In the genomic region with DNA sequence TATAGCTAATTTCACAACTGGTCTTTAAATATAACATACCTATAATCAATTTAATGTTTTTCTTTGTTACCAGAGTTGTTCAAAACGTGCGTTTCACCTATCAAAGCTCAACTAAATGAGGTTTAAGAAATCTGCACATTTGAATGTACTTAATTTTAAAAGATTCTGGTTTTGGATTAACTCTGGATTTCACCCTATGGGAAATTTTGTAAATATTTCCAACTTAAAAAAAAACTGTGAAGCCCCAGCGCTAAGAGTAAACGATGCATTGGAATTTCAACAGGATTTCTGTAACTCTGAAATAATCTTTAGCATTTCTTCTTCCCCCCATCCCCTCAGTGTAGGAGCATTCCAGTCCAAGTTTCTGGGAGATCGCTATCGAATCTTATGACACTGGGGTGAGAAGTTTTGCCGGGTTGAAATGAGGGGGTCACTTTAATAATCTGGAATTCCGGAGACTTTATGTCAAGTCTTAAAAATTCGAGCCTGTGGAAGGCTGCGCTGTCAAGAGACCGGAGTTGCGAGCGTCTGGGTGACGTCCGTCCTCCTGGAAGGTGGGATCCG, we compare ENCODE assay signal across 8 cellular contexts. TPM values are rescaled to one million over a fixed set of nuclear protein-coding genes. Genes with fewer than 3 reads are reported as not detected.
A peak's percentile ranks its signal among the peaks of the same experiment; 100 is the strongest.
DNase-seq lines count a peak whose midpoint lies in the region; ATAC-seq and TF ChIP-seq lines count a peak whose summit lies in the region.

No MANE protein-coding gene starts in this region.

- H3K36me3 ChIP-seq in iPS-20b (ENCODE audit: insufficient read depth, low read depth, low read length) (no peaks in the 10 kb centered on the region), stomach (no peaks in the 10 kb centered on the region)

- H3K9me3 ChIP-seq in iPS-20b (ENCODE audit: insufficient read depth, low read depth, low read length) (no peaks in the 10 kb centered on the region), stomach (no peaks in the 10 kb centered on the region)

- DNase-seq in DMS79 treated with DMSO at 0.1 percent for 48 hours (lab: John Stamatoyannopoulos, UW): peak; percentile 55
- no peak for DNase-seq in DMS79 (lab: John Stamatoyannopoulos, UW)
- no peak for DNase-seq in stomach
- DNase-seq in activated CD4-positive, CD25-positive, alpha-beta regulatory T cell (lab: John Stamatoyannopoulos, UW): no peak

- WGBS in stomach, 5 donors: 2 to 4% (median 2%) methylated on average over 11 to 16 of the region's 16 CpGs

- H3K27me3 Mint-ChIP-seq in activated naive CD8-positive, alpha-beta T cell: peaks cover 2% of the 10 kb centered on the region

- peak overlapping the region; percentile 87 for H3K4me3 ChIP-seq in iPS-20b (ENCODE audit: low read length)
- H3K4me3 ChIP-seq in stomach: peak overlapping the region; percentile 94 to 100 (median 98)

- intact Hi-C loops in stomach (cut with DNase I; ENCODE audit: low total_unique reads): no loop called here

- peak overlapping the region; percentile 17 for H3K27ac ChIP-seq in iPS-20b (ENCODE audit: low read length)
- peak overlapping the region; percentile 83 to 100 (median 94) for H3K27ac ChIP-seq in stomach

- peaks cover 28% of the 10 kb centered on the region for H3K4me1 Mint-ChIP-seq in activated naive CD8-positive, alpha-beta T cell (ENCODE audit: low read depth)

- no peak for TF ChIP-seq EP300 in stomach (IDR thresholded peaks at IDR 0.05)

- no peak for TF ChIP-seq POLR2A in stomach (IDR thresholded peaks at IDR 0.05)

- peak overlapping the region; percentile 43 for H3K27ac Mint-ChIP-seq in activated naive CD8-positive, alpha-beta T cell

- H3K27me3 ChIP-seq in iPS-20b (ENCODE audit: insufficient read depth, low read length) (peaks cover 4% of the 10 kb centered on the region; the same call in 1 of the 2 replicates), stomach (no peaks in the 10 kb centered on the region)

- H3K4me1 ChIP-seq in iPS-20b (ENCODE audit: insufficient read depth, low read length) (peaks cover 5% of the 10 kb centered on the region; the same call in 1 of the 2 replicates), stomach (peaks cover 10 to 43% (median 30%) of the 10 kb centered on the region in 4 donors)

- ATAC-seq in GM18858 (IDR thresholded peaks at IDR 0.05; ENCODE audit: unreplicated experiment): no peak
- ATAC-seq in HG03442 (IDR thresholded peaks at IDR 0.05; ENCODE audit: unreplicated experiment): no peak

- H3K36me3 Mint-ChIP-seq in activated naive CD8-positive, alpha-beta T cell: no peaks in the 10 kb centered on the region

- peak overlapping the region; percentile 96 for H3K4me3 Mint-ChIP-seq in activated naive CD8-positive, alpha-beta T cell

- H3K9me3 Mint-ChIP-seq in activated naive CD8-positive, alpha-beta T cell (ENCODE audit: low read depth): peaks cover 5% of the 10 kb centered on the region

- peak overlapping the region; percentile 89; the same call in 1 of the 2 replicates for H3K9ac ChIP-seq in iPS-20b (ENCODE audit: low read depth, low read length)

- TF ChIP-seq CTCF in stomach (IDR thresholded peaks at IDR 0.05): no peak

RNA-seq across cellular contexts. Expression of a gene that starts 0.6 kb away (rescaled TPM):
- total RNA-seq in stomach: 100 to 1,000 TPM in 1 of 5 donors, 10 to 100 TPM in 4; 17.2 to 598 (median 45.5) TPM
- polyA plus RNA-seq in stomach: 10 to 100 TPM in 1 of 3 donors, 1 to 10 TPM in 2; 7.3 to 12.6 (median 7.8) TPM
